Comparison of ENCODE assay signal across 22 cellular contexts in the genomic region with DNA sequence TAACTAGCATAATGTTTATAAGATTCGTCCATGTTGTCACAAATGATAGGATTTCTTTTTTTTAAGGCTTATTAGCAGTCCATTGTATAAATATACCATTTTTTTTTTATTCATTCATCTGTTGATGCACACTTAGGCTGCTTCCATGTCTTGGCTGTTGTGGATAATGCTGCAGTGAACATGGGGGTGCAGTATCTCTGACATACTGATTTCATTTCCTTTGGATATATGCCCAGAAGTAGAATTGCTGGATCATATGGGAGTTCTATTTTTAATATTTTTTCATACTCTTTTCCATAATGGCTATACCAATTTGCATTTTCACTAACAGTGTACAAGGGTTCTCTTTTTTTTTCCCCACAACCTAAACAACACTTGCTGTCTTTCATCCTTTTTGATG. TPM values are rescaled to one million over a fixed set of nuclear protein-coding genes. Genes with fewer than 3 reads are reported as not detected.
A peak's percentile ranks its signal among the peaks of the same experiment; 100 is the strongest.
DNase-seq lines count a peak whose midpoint lies in the region; TF ChIP-seq lines count a peak whose summit lies in the region.
"Had no signal": no experiment of that assay in that cellular context is flagged by ENCODE, and none has a peak within 500 bp of the region (broad histone marks: within the 10 kb centered on the region; RNA-seq: fewer than 3 reads in every experiment).

No MANE protein-coding gene starts in this region.

- DNase-seq in EH (ENCODE audit: low read depth) (peak; percentile 68), NCI-H526 treated with DMSO at 0.1 percent for 48 hours (lab: John Stamatoyannopoulos, UW) (peak; percentile 69), dedifferentiated amniotic fluid mesenchymal stem cell (ENCODE audit: extremely low spot score) (peak; percentile 25), lung microvascular endothelial cell (ENCODE audit: low read depth in 2 of 2) (peak; percentile 33 to 47), SW480 (ENCODE audit: low spot score) (no peak), right atrium auricular region (ENCODE audit: low spot score) (no peak), GM13976 (ENCODE audit: low spot score) (no peak)
- DNase-seq in stimulated activated CD4-positive, alpha-beta T cell treated with anti-CD3 and anti-CD28 coated beads, Interleukin-12 subunit alpha, Interleukin-12 subunit beta, amount 100 ng/mL, for 4 hours, result no peak
- DNase-seq: activated CD4-positive, alpha-beta T cell treated with anti-CD3 and anti-CD28 coated beads, Interleukin-2, amount 50 U/mL, for 1 hour; activated naive CD4-positive, alpha-beta T cell treated with anti-CD3 and anti-CD28 coated beads, Interleukin-2, amount 10 ng/mL, durations not matched to agents 7 days and 5 days; amygdala; caudate nucleus; COR-L47; DMS79; mammary epithelial cell; NCI-H1694; NCI-H748 treated with DMSO at 0.1 percent for 48 hours; RPMI8226; WERI-Rb-1 had no signal

- in situ Hi-C loops in GM13976 (cut with MboI; ENCODE audit: low sequenced_read_pairs, unreplicated experiment), result no loop called here

- H3K4me3 ChIP-seq in right atrium auricular region, result no peak overlapping the region
- H3K4me3 ChIP-seq: A549 had no signal

- no peaks in the 10 kb centered on the region for H3K9me3 ChIP-seq in right atrium auricular region
- H3K9me3 ChIP-seq: A549, neutrophil had no signal

- H3K4me1 ChIP-seq in right atrium auricular region, result peaks cover 0 to 4% of the 10 kb centered on the region in 2 donors

- H3K27ac ChIP-seq in right atrium auricular region, result no peak overlapping the region
- H3K27ac ChIP-seq: A549, epithelial cell of prostate, neutrophil, WERI-Rb-1 had no signal

- H3K36me3 ChIP-seq in right atrium auricular region, result no peaks in the 10 kb centered on the region
- H3K36me3 ChIP-seq: neutrophil, WERI-Rb-1 had no signal

- H3K27me3 ChIP-seq in right atrium auricular region, result no peaks in the 10 kb centered on the region
- H3K27me3 ChIP-seq: neutrophil had no signal

- no peak for TF ChIP-seq CTCF in right atrium auricular region (IDR thresholded peaks at IDR 0.05)
- no peak for TF ChIP-seq CTCF in GM13976 (IDR thresholded peaks at IDR 0.05; ENCODE audit: borderline replicate concordance, control extremely low read depth, extremely low read depth, insufficient read depth, missing control alignments)

RNA-seq across cellular contexts. Expression of a gene that starts 48.7 kb away (rescaled TPM):
- total RNA-seq in lung microvascular endothelial cell, result 0.65 and 1.6 TPM in 2 replicates
- total RNA-seq in right atrium auricular region, result 1 to 10 TPM; 1.9 to 4.1 TPM

Comparison
In these comparisons a context has a peak if more than half of its experiments do, and no peak if none do; other contexts are left out.
1. DNase-seq: peak in EH (single experiment), NCI-H526 treated with DMSO at 0.1 percent for 48 hours (single experiment), dedifferentiated amniotic fluid mesenchymal stem cell (single experiment) and lung microvascular endothelial cell (2 of 2); none in SW480 (single experiment), right atrium auricular region (single experiment), stimulated activated CD4-positive, alpha-beta T cell treated with anti-CD3 and anti-CD28 coated beads, Interleukin-12 subunit alpha, Interleukin-12 subunit beta, amount 100 ng/mL, for 4 hours (single experiment) and GM13976 (single experiment).